ENCODE assay signal across 1 cellular context in genomic region chr4:185425600-185426352, GRCh38.
TF ChIP-seq lines count a peak whose summit lies in the region.

TSS of gene UFSP2 (minus strand) at chr4:185425964. CDS start at chr4:185425868, 96 bp downstream.

TF ChIP-seq in HepG2, 621 proteins besides CTCF, POLR2A, EP300 and RAD21 (continued from another document and continues in another):
- no peak for TF ChIP-seq USF2 (IDR thresholded peaks at IDR 0.05; ENCODE audit: low read depth, low read length)
- TF ChIP-seq USF2 (CRISPR knock-in tag; IDR thresholded peaks at IDR 0.05; ENCODE audit: borderline replicate concordance) = no peak
- 0 out of 2 replicates have a peak, but pooled peaks have one; percentile 47 for TF ChIP-seq CAMTA2 (CRISPR knock-in tag; IDR thresholded peaks at IDR 0.05; ENCODE audit: borderline replicate concordance)
- TF ChIP-seq ELF3 (CRISPR knock-in tag; IDR thresholded peaks at IDR 0.05) = peak; percentile 15; the same call in 1 of the 2 replicates
- no peak for TF ChIP-seq THRA (CRISPR knock-in tag; IDR thresholded peaks at IDR 0.05; ENCODE audit: borderline replicate concordance)
- TF ChIP-seq ZKSCAN1 (IDR thresholded peaks at IDR 0.05; ENCODE audit: low read length) = no peak
- no peak for TF ChIP-seq KIAA2018 (CRISPR knock-in tag; IDR thresholded peaks at IDR 0.05; ENCODE audit: borderline replicate concordance)
- TF ChIP-seq REL (CRISPR knock-in tag; conservative IDR thresholded peaks at IDR 0.05) = 0 out of 2 replicates have a peak, but pooled peaks have one; percentile 62
- TF ChIP-seq ZBTB1 (CRISPR knock-in tag; IDR thresholded peaks at IDR 0.05; ENCODE audit: borderline replicate concordance) = no peak
- TF ChIP-seq SRF (IDR thresholded peaks at IDR 0.05; ENCODE audit: low read depth, low read length) = no peak
- TF ChIP-seq ZNF792 (CRISPR knock-in tag; IDR thresholded peaks at IDR 0.05) = no peak; the same call in 1 of the 2 replicates
- peak; percentile 97 for TF ChIP-seq MXI1 (IDR thresholded peaks at IDR 0.05; ENCODE audit: borderline replicate concordance, low read depth, low read length)
- no peak for TF ChIP-seq CENPBD1 (CRISPR knock-in tag; IDR thresholded peaks at IDR 0.05; ENCODE audit: borderline replicate concordance, low read depth)
- TF ChIP-seq YEATS2 (CRISPR knock-in tag; IDR thresholded peaks at IDR 0.05; ENCODE audit: borderline replicate concordance) = peak; percentile 44; the same call in 1 of the 2 replicates
- no peak for TF ChIP-seq PAF1 (CRISPR knock-in tag; IDR thresholded peaks at IDR 0.05)
- TF ChIP-seq POLR2AphosphoS5 (IDR thresholded peaks at IDR 0.05; ENCODE audit: low read depth, low read length) = peak; percentile 60; the same call in 1 of the 2 replicates
- no peak for TF ChIP-seq HDAC6 (IDR thresholded peaks at IDR 0.05; ENCODE audit: low read depth, low read length)
- TF ChIP-seq ZNF724P (CRISPR knock-in tag; IDR thresholded peaks at IDR 0.05; ENCODE audit: borderline replicate concordance) = peak; percentile 41; the same call in 1 of the 2 replicates
- no peak; the same call in 1 of the 2 replicates for TF ChIP-seq HMG20B (CRISPR knock-in tag; conservative IDR thresholded peaks at IDR 0.05)
- no peak for TF ChIP-seq CREB3 (CRISPR knock-in tag; IDR thresholded peaks at IDR 0.05)
- no peak for TF ChIP-seq ZNF260 (CRISPR knock-in tag; IDR thresholded peaks at IDR 0.05; ENCODE audit: borderline replicate concordance, low read depth)
- peak; percentile 74; the same call in 1 of the 2 replicates for TF ChIP-seq MYC (CRISPR knock-in tag; IDR thresholded peaks at IDR 0.05; ENCODE audit: borderline replicate concordance)
- no peak for TF ChIP-seq PRDM15 (CRISPR knock-in tag; IDR thresholded peaks at IDR 0.05)
- TF ChIP-seq ZNF253 (CRISPR knock-in tag; IDR thresholded peaks at IDR 0.05; ENCODE audit: borderline replicate concordance) = no peak
- no peak for TF ChIP-seq ARID3A (IDR thresholded peaks at IDR 0.05; ENCODE audit: low read depth, low read length)
- TF ChIP-seq HNRNPH1 (optimal IDR thresholded peaks at IDR 0.05; ENCODE audit: low read depth, low read length) = no peak
- TF ChIP-seq ZNF670 (CRISPR knock-in tag; IDR thresholded peaks at IDR 0.05; ENCODE audit: borderline replicate concordance) = no peak
- TF ChIP-seq ZNF747 (CRISPR knock-in tag; IDR thresholded peaks at IDR 0.05; ENCODE audit: borderline replicate concordance) = peak; percentile 69; the same call in 1 of the 2 replicates
- TF ChIP-seq HMGA1 (CRISPR knock-in tag; conservative IDR thresholded peaks at IDR 0.05) = no peak
- TF ChIP-seq BRCA1 (CRISPR knock-in tag; IDR thresholded peaks at IDR 0.05) = no peak
- no peak for TF ChIP-seq PPARG (CRISPR knock-in tag; conservative IDR thresholded peaks at IDR 0.05)
- TF ChIP-seq ZNF180 (CRISPR knock-in tag; IDR thresholded peaks at IDR 0.05; ENCODE audit: borderline replicate concordance, low read depth) = 0 out of 2 replicates have a peak, but pooled peaks have one; percentile 25
- TF ChIP-seq ZNF713 (CRISPR knock-in tag; IDR thresholded peaks at IDR 0.05) = no peak
- TF ChIP-seq NONO (IDR thresholded peaks at IDR 0.05) = no peak
- peak; percentile 69 for TF ChIP-seq NONO (CRISPR knock-in tag; conservative IDR thresholded peaks at IDR 0.05)
- peak; percentile 82 for TF ChIP-seq ZNF275 (CRISPR knock-in tag; IDR thresholded peaks at IDR 0.05; ENCODE audit: borderline replicate concordance)
- peak; percentile 4; the same call in 1 of the 2 replicates for TF ChIP-seq ZSCAN5A (CRISPR knock-in tag; IDR thresholded peaks at IDR 0.05; ENCODE audit: borderline replicate concordance)
